Comparison of ENCODE assay signal across 8 cellular contexts in genomic region chr12:1594295-1595025, GRCh38. TPM values are rescaled to one million over a fixed set of nuclear protein-coding genes. Genes with fewer than 3 reads are reported as not detected.
DNase-seq lines count a peak whose midpoint lies in the region; ATAC-seq and FAIRE-seq lines count a peak whose summit lies in the region.

Gene FBXL14 (minus strand): TSS chr12:1594581. CDS start chr12:1594066, 515 bp downstream.

- peaks cover 20% of the 10 kb centered on the region for H3K4me1 ChIP-seq in NT2/D1 (ENCODE audit: insufficient read depth, insufficient read length)
- peaks cover 49% of the 10 kb centered on the region for H3K4me1 ChIP-seq in mononuclear cell (ENCODE audit: insufficient read depth, low read length)

- peak; percentile 44 for ATAC-seq in GM21360 (IDR thresholded peaks at IDR 0.05; ENCODE audit: unreplicated experiment)

- H3K9ac ChIP-seq in NT2/D1 (ENCODE audit: insufficient read length, low read depth), result peak within 1 kb of the TSS; percentile 87

- H3K9me3 ChIP-seq in NT2/D1 (ENCODE audit: insufficient read depth, low read length) (no peaks in the 10 kb centered on the region), mononuclear cell (ENCODE audit: low read depth, low read length) (no peaks in the 10 kb centered on the region)

- H3K36me3 ChIP-seq in NT2/D1 (ENCODE audit: insufficient read depth, insufficient read length, low read length), result peaks cover 11% of the 10 kb centered on the region

- peak within 1 kb of the TSS; percentile 83 for H3K4me3 ChIP-seq in NT2/D1 (ENCODE audit: insufficient read length, low read depth)
- H3K4me3 ChIP-seq in mononuclear cell (ENCODE audit: low read length), result peak within 1 kb of the TSS; percentile 67

- FAIRE-seq in HTR-8/SVneo (lab: Jason Lieb, UNC), result peak; percentile 83

- H3K27me3 ChIP-seq in NT2/D1 (ENCODE audit: insufficient read depth, insufficient read length) (peaks cover 12% of the 10 kb centered on the region), mononuclear cell (ENCODE audit: insufficient read depth, low read length) (no peaks in the 10 kb centered on the region)

- peak; percentile 72 for DNase-seq in CMK (ENCODE audit: low read depth)
- peak; percentile 93 for DNase-seq in HTR-8/SVneo (ENCODE audit: insufficient read length, low spot score)
- peak; percentile 99 for DNase-seq in NT2/D1 (ENCODE audit: low read depth, low spot score)
- DNase-seq in activated CD8-positive, alpha-beta memory T cell treated with anti-CD3 and anti-CD28 coated beads, Interleukin-2, amount 50 U/mL, for 48 hours, result peak; percentile 91
- DNase-seq in epidermal melanocyte (ENCODE audit: insufficient read length, low spot score), result peak; percentile 76
- peak; percentile 81 to 85 for DNase-seq in stimulated activated CD8-positive, alpha-beta memory T cell treated with anti-CD3 and anti-CD28 coated beads, Interleukin-2, amount 100 ng/mL, for 48 hours (ENCODE audit: low read depth in 2 of 2)

RNA-seq across cellular contexts. Expression of gene FBXL14, which starts in this region (rescaled TPM):
- 21.1 TPM for total RNA-seq in mononuclear cell

Comparison
In these comparisons a context has a peak if more than half of its experiments do, and no peak if none do; other contexts are left out.
1. Peak in every context shown above with its lines: DNase-seq, ATAC-seq and H3K4me3 ChIP-seq.